Comparison of ENCODE assay signal across 1 cellular context in genomic region chr7:100072462-100072861, GRCh38.
A peak's percentile ranks its signal among the peaks of the same experiment; 100 is the strongest.
TF ChIP-seq lines count a peak whose summit lies in the region.

No MANE protein-coding gene starts in this region.

TF ChIP-seq in HepG2, 621 proteins besides CTCF, POLR2A, EP300 and RAD21:
- TF ChIP-seq ZNF749 (CRISPR knock-in tag; IDR thresholded peaks at IDR 0.05; ENCODE audit: borderline replicate concordance) (no peak), KLF15 (CRISPR knock-in tag; IDR thresholded peaks at IDR 0.05; ENCODE audit: borderline replicate concordance) (no peak), ZNF788 (CRISPR knock-in tag; IDR thresholded peaks at IDR 0.05; ENCODE audit: borderline replicate concordance) (no peak), HES4 (CRISPR knock-in tag; IDR thresholded peaks at IDR 0.05; ENCODE audit: borderline replicate concordance) (no peak), SIN3B (IDR thresholded peaks at IDR 0.05; ENCODE audit: low read length) (no peak), MTF1 (CRISPR knock-in tag; IDR thresholded peaks at IDR 0.05) (no peak), RBM22 (optimal IDR thresholded peaks at IDR 0.05; ENCODE audit: low read length) (peak; percentile 19), ZNF225 (CRISPR knock-in tag; IDR thresholded peaks at IDR 0.05) (no peak), CBX2 (IDR thresholded peaks at IDR 0.05; ENCODE audit: low read depth, low read length) (no peak), CBX2 (CRISPR knock-in tag; IDR thresholded peaks at IDR 0.05; ENCODE audit: low read depth) (no peak), MZF1 (CRISPR knock-in tag; IDR thresholded peaks at IDR 0.05; ENCODE audit: borderline replicate concordance) (no peak), MAZ (IDR thresholded peaks at IDR 0.05; ENCODE audit: borderline replicate concordance, low read depth, low read length) (no peak), MAZ (CRISPR knock-in tag; IDR thresholded peaks at IDR 0.05; ENCODE audit: low read depth) (no peak), ZSCAN22 (CRISPR knock-in tag; IDR thresholded peaks at IDR 0.05) (no peak), ZNF446 (CRISPR knock-in tag; IDR thresholded peaks at IDR 0.05) (no peak), FOXC1 (CRISPR knock-in tag; IDR thresholded peaks at IDR 0.05; ENCODE audit: borderline replicate concordance) (no peak), ZNF414 (CRISPR knock-in tag; IDR thresholded peaks at IDR 0.05) (no peak), EZH2 (conservative IDR thresholded peaks at IDR 0.05; ENCODE audit: low read depth, low read length) (no peak), CHD2 (IDR thresholded peaks at IDR 0.05; ENCODE audit: low read depth, low read length) (no peak), SNRNP70 (IDR thresholded peaks at IDR 0.05; ENCODE audit: low read depth, low read length) (no peak), AGO2 (optimal IDR thresholded peaks at IDR 0.05; ENCODE audit: low read depth, low read length) (peak; percentile 51), RBFOX2 (IDR thresholded peaks at IDR 0.05; ENCODE audit: low read depth, low read length) (0 out of 2 replicates have a peak, but pooled peaks have one; percentile 46), ZNF143 (CRISPR knock-in tag; IDR thresholded peaks at IDR 0.05) (no peak), ATF4 (CRISPR knock-in tag; IDR thresholded peaks at IDR 0.05) (no peak), NFKB2 (CRISPR knock-in tag; IDR thresholded peaks at IDR 0.05; ENCODE audit: borderline replicate concordance) (no peak), ATF7 (IDR thresholded peaks at IDR 0.05) (no peak), ATF7 (CRISPR knock-in tag; IDR thresholded peaks at IDR 0.05) (no peak)
- TF ChIP-seq, protein P1, sequence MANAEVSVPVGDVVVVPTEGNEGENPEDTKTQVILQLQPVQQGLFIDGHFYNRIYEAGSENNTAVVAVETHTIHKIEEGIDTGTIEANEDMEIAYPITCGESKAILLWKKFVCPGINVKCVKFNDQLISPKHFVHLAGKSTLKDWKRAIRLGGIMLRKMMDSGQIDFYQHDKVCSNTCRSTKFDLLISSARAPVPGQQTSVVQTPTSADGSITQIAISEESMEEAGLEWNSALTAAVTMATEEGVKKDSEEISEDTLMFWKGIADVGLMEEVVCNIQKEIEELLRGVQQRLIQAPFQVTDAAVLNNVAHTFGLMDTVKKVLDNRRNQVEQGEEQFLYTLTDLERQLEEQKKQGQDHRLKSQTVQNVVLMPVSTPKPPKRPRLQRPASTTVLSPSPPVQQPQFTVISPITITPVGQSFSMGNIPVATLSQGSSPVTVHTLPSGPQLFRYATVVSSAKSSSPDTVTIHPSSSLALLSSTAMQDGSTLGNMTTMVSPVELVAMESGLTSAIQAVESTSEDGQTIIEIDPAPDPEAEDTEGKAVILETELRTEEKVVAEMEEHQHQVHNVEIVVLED (CRISPR knock-in tag; IDR thresholded peaks at IDR 0.05; ENCODE audit: borderline replicate concordance): no peak
- TF ChIP-seq, protein P2, sequence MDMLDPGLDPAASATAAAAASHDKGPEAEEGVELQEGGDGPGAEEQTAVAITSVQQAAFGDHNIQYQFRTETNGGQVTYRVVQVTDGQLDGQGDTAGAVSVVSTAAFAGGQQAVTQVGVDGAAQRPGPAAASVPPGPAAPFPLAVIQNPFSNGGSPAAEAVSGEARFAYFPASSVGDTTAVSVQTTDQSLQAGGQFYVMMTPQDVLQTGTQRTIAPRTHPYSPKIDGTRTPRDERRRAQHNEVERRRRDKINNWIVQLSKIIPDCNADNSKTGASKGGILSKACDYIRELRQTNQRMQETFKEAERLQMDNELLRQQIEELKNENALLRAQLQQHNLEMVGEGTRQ (IDR thresholded peaks at IDR 0.05; ENCODE audit: low read depth, low read length): no peak
- TF ChIP-seq, protein P2 (CRISPR knock-in tag; IDR thresholded peaks at IDR 0.05; ENCODE audit: borderline replicate concordance): no peak
